In genomic region chr7:69839782-69840181, GRCh38 we compare ENCODE assay signal across 12 cellular contexts.
DNase-seq lines count a peak whose midpoint lies in the region; ATAC-seq and TF ChIP-seq lines count a peak whose summit lies in the region.
"Had no signal": no experiment of that assay in that cellular context is flagged by ENCODE, and none has a peak within 500 bp of the region (broad histone marks: within the 10 kb centered on the region; RNA-seq: fewer than 3 reads in every experiment).

No MANE protein-coding gene starts in this region.

- no peaks in the 10 kb centered on the region for H3K36me3 ChIP-seq in ascending aorta
- H3K36me3 ChIP-seq: sigmoid colon, thoracic aorta had no signal

- H3K27me3 ChIP-seq in ascending aorta = no peaks in the 10 kb centered on the region
- H3K27me3 ChIP-seq: sigmoid colon had no signal

- peaks cover 26 to 43% (median 35%) of the 10 kb centered on the region in 3 donors for H3K4me1 Mint-ChIP-seq in IgD-negative memory B cell
- H3K4me1 Mint-ChIP-seq in naive thymus-derived CD8-positive, alpha-beta T cell = peaks cover 0 to 25% (median 0%) of the 10 kb centered on the region in 4 donors

- POLR2A ChIA-PET in naive thymus-derived CD8-positive, alpha-beta T cell (lab: Charles Lee) = no interaction called here

- H3K27ac Mint-ChIP-seq in IgD-negative memory B cell = peak overlapping the region in 2 of 3 donors; percentile 13 to 39
- no peak overlapping the region for H3K27ac Mint-ChIP-seq in naive thymus-derived CD8-positive, alpha-beta T cell
- H3K27ac Mint-ChIP-seq: natural killer cell treated with Interleukin-12 subunit alpha and Interleukin-12 subunit beta and Interleukin-15 and Interleukin-18, amount 100 ng/mL, for 72 hours had no signal

- peaks cover 2% of the 10 kb centered on the region for H3K27me3 Mint-ChIP-seq in IgD-negative memory B cell
- H3K27me3 Mint-ChIP-seq in naive thymus-derived CD8-positive, alpha-beta T cell = peaks cover 0 to 17% (median 8%) of the 10 kb centered on the region in 5 donors

- no peaks in the 10 kb centered on the region for H3K36me3 Mint-ChIP-seq in IgD-negative memory B cell
- no peaks in the 10 kb centered on the region for H3K36me3 Mint-ChIP-seq in naive thymus-derived CD8-positive, alpha-beta T cell
- H3K36me3 Mint-ChIP-seq: natural killer cell treated with Interleukin-12 subunit alpha and Interleukin-12 subunit beta and Interleukin-15 and Interleukin-18, amount 100 ng/mL, for 72 hours had no signal

- ATAC-seq in GM19395 (IDR thresholded peaks at IDR 0.05; ENCODE audit: unreplicated experiment) (peak; percentile 61), HG02852 (IDR thresholded peaks at IDR 0.05; ENCODE audit: unreplicated experiment) (peak; percentile 53)
- no peak for ATAC-seq in naive thymus-derived CD8-positive, alpha-beta T cell
- ATAC-seq: natural killer cell treated with Interleukin-12 subunit alpha and Interleukin-12 subunit beta and Interleukin-15 and Interleukin-18, amount 100 ng/mL, for 72 hours had no signal

- intact Hi-C loops in ascending aorta (cut with DNase I) = no loop called here

- TF ChIP-seq CTCF in GM13976 (IDR thresholded peaks at IDR 0.05; ENCODE audit: borderline replicate concordance, control extremely low read depth, extremely low read depth, insufficient read depth, missing control alignments) (no peak), ascending aorta (IDR thresholded peaks at IDR 0.05) (no peak)

- H3K9me3 ChIP-seq in ascending aorta = no peaks in the 10 kb centered on the region
- H3K9me3 ChIP-seq: sigmoid colon, thoracic aorta had no signal

- no peak overlapping the region for H3K4me3 ChIP-seq in ascending aorta
- H3K4me3 ChIP-seq: sigmoid colon, thoracic aorta had no signal

- no peak for DNase-seq in naive thymus-derived CD8-positive, alpha-beta T cell
- DNase-seq in GM13976 (ENCODE audit: low spot score) = no peak
- DNase-seq in ascending aorta (ENCODE audit: low spot score in 2 of 2) = no peak
- DNase-seq in NCI-H2227 (lab: John Stamatoyannopoulos, UW; ENCODE audit: unreplicated experiment) = no peak
- DNase-seq: activated CD4-positive, alpha-beta T cell treated with anti-CD3 and anti-CD28 coated beads for 4 hours; activated effector memory CD4-positive, alpha-beta T cell treated with anti-CD3 and anti-CD28 coated beads, Interleukin-2, amount 50 U/mL, for 16 hours; sigmoid colon had no signal

- H3K4me1 ChIP-seq in ascending aorta = no peaks in the 10 kb centered on the region

- peak overlapping the region; percentile 6 to 79 (median 57) for H3K4me3 Mint-ChIP-seq in IgD-negative memory B cell
- no peak overlapping the region for H3K4me3 Mint-ChIP-seq in naive thymus-derived CD8-positive, alpha-beta T cell
- H3K4me3 Mint-ChIP-seq: natural killer cell treated with Interleukin-12 subunit alpha and Interleukin-12 subunit beta and Interleukin-15 and Interleukin-18, amount 100 ng/mL, for 72 hours had no signal

- H3K27ac ChIP-seq in ascending aorta = no peak overlapping the region
- H3K27ac ChIP-seq: sigmoid colon, thoracic aorta had no signal

- in situ Hi-C loops in GM13976 (cut with MboI; ENCODE audit: low sequenced_read_pairs, unreplicated experiment) = no loop called here

- H3K9me3 Mint-ChIP-seq in IgD-negative memory B cell = no peaks in the 10 kb centered on the region
- H3K9me3 Mint-ChIP-seq in naive thymus-derived CD8-positive, alpha-beta T cell = no peaks in the 10 kb centered on the region
- H3K9me3 Mint-ChIP-seq: natural killer cell treated with Interleukin-12 subunit alpha and Interleukin-12 subunit beta and Interleukin-15 and Interleukin-18, amount 100 ng/mL, for 72 hours had no signal

Comparison
In these comparisons a context has a peak if more than half of its experiments do, and no peak if none do; other contexts are left out.
1. ATAC-seq: peak in GM19395 (single experiment) and HG02852 (single experiment); none in naive thymus-derived CD8-positive, alpha-beta T cell (0 of 2).
2. H3K27ac Mint-ChIP-seq: peak in IgD-negative memory B cell (2 of 3); none in naive thymus-derived CD8-positive, alpha-beta T cell (0 of 10).
3. H3K4me3 Mint-ChIP-seq: peak in IgD-negative memory B cell (4 of 4); none in naive thymus-derived CD8-positive, alpha-beta T cell (0 of 10).